Comparison of ENCODE assay signal across 7 cellular contexts in genomic region chr2:101244899-101245298, GRCh38. TPM values are rescaled to one million over a fixed set of nuclear protein-coding genes. Genes with fewer than 3 reads are reported as not detected.
DNase-seq lines count a peak whose midpoint lies in the region; ATAC-seq and TF ChIP-seq lines count a peak whose summit lies in the region.
"Not testable (repeated sequence)": the region's sequence is repeated elsewhere in the genome, so short reads cannot be mapped to it uniquely, and the experiment has no call there.

No MANE protein-coding gene starts in this region.

- peaks cover 26% of the 10 kb centered on the region for H3K36me3 Mint-ChIP-seq in Caco-2 (ENCODE audit: insufficient read depth, unreplicated experiment)

- not testable (repeated sequence) for H2AFZ ChIP-seq in trophoblast cell (ENCODE audit: insufficient read depth, low read length, poor library complexity)

- not testable (repeated sequence) for H3K23ac ChIP-seq in trophoblast cell (ENCODE audit: low read length)

- H3K18ac ChIP-seq in trophoblast cell (ENCODE audit: low read length) = not testable (repeated sequence)

- not testable (repeated sequence) for BruUV-seq in Caco-2 (replicated peaks; lab: Mats Ljungman, UMichigan)

- H3K4me1 ChIP-seq in Caco-2 (peaks cover 56% of the 10 kb centered on the region), stomach (peaks cover 12 to 31% (median 20%) of the 10 kb centered on the region in 4 donors)
- not testable (repeated sequence) for H3K4me1 ChIP-seq in trophoblast cell (ENCODE audit: control insufficient read depth in 1 of 2, insufficient read depth in 2 of 2, low read length in 2 of 2)

- DNase-seq in Caco-2 = peak; percentile 65 to 86
- peak; percentile 56 for DNase-seq in HT-29 (ENCODE audit: low spot score)
- not testable (repeated sequence) for DNase-seq in epithelial cell of prostate (ENCODE audit: low read depth, low spot score); left colon
- peak; percentile 59 to 68 for DNase-seq in trophoblast cell
- peak; percentile 32 for DNase-seq in stomach

- peak; percentile 71 for ATAC-seq in left colon

- not testable (repeated sequence) for H3K4ac ChIP-seq in trophoblast cell (ENCODE audit: low read depth, low read length)

- not testable (repeated sequence) for H3K79me2 ChIP-seq in trophoblast cell (ENCODE audit: control insufficient read depth, insufficient read depth, low read length, poor library complexity)

- TF ChIP-seq EP300 in stomach (IDR thresholded peaks at IDR 0.05) = not testable (repeated sequence)

- H2AK5ac ChIP-seq in trophoblast cell (ENCODE audit: low read length) = not testable (repeated sequence)

- H3K4me3 Mint-ChIP-seq in Caco-2 (ENCODE audit: unreplicated experiment) = peak overlapping the region; percentile 67

- H3K27ac ChIP-seq in VCaP (peak overlapping the region; percentile 98), epithelial cell of prostate (peak overlapping the region; percentile 52), stomach (peak overlapping the region; percentile 43 to 76 (median 64))
- H3K27ac ChIP-seq in trophoblast cell (ENCODE audit: low read depth, low read length) = not testable (repeated sequence)

- intact Hi-C loops in Caco-2 (cut with micrococcal nuclease; ENCODE audit: unreplicated experiment) = loop anchor here (1.0 kb wide), 1 partner anchor 7 kb away; the partner anchor contains the start of gene CNOT11
- intact Hi-C loops in left colon (cut with DNase I, micrococcal nuclease); stomach (cut with DNase I; ENCODE audit: low total_unique reads): not testable (repeated sequence)

- not testable (repeated sequence) for H2BK12ac ChIP-seq in trophoblast cell (ENCODE audit: low read length)

- H3K4me1 Mint-ChIP-seq in Caco-2 (ENCODE audit: low read depth, unreplicated experiment) = peaks cover 51% of the 10 kb centered on the region

- not testable (repeated sequence) for H3K9me3 ChIP-seq in Caco-2; trophoblast cell (ENCODE audit: insufficient read depth, low read depth, low read length); stomach

- H4K12ac ChIP-seq in trophoblast cell (ENCODE audit: low read depth, low read length) = not testable (repeated sequence)

- not testable (repeated sequence) for H3K4me2 ChIP-seq in trophoblast cell (ENCODE audit: low read length)

- H3K27me3 ChIP-seq in Caco-2 (replicated peaks; ENCODE audit: control insufficient read depth, insufficient read depth, low read length); trophoblast cell (ENCODE audit: insufficient read depth, low read length); stomach: not testable (repeated sequence)

- not testable (repeated sequence) for TF ChIP-seq POLR2A in stomach (IDR thresholded peaks at IDR 0.05)

- H3K36me3 ChIP-seq in Caco-2 (ENCODE audit: control insufficient read depth, insufficient read depth, low read length); trophoblast cell (ENCODE audit: control insufficient read depth in 1 of 2, insufficient read depth in 2 of 2, low read length in 2 of 2); stomach: not testable (repeated sequence)

- H3K27me3 Mint-ChIP-seq in Caco-2 (ENCODE audit: insufficient read depth, unreplicated experiment) = not testable (repeated sequence)

- H2BK5ac ChIP-seq in trophoblast cell (ENCODE audit: low read depth, low read length, poor library complexity) = not testable (repeated sequence)

- CTCF ChIA-PET in Caco-2 (lab: Charles Lee) = interaction anchor here (0.6 to 0.8 kb wide), 2 partner anchors 8 to 213 kb away, joined by 3 to 5 read pairs; partner anchors contain the start of gene CNOT11

- not testable (repeated sequence) for H3K14ac ChIP-seq in trophoblast cell (ENCODE audit: low read length)

- not testable (repeated sequence) for H3K4me3 ChIP-seq in Caco-2 (ENCODE audit: low read depth, low read length); trophoblast cell (ENCODE audit: low read depth, low read length); stomach

- not testable (repeated sequence) for H3K79me1 ChIP-seq in trophoblast cell (ENCODE audit: low read length)

- peaks cover 15% of the 10 kb centered on the region for H3K9me3 Mint-ChIP-seq in Caco-2 (ENCODE audit: unreplicated experiment)

- not testable (repeated sequence) for H4K8ac ChIP-seq in trophoblast cell (ENCODE audit: low read depth, low read length)

- peak overlapping the region; percentile 79 for H3K27ac Mint-ChIP-seq in Caco-2 (ENCODE audit: unreplicated experiment)

- H4K91ac ChIP-seq in trophoblast cell (ENCODE audit: low read depth, low read length) = not testable (repeated sequence)

- TF ChIP-seq CTCF in Caco-2 (IDR thresholded peaks at IDR 0.05; ENCODE audit: insufficient read depth in 1 of 2, low read depth in 1 of 2, low read length in 1 of 2, severe bottlenecking in 1 of 2, unreplicated experiment in 1 of 2); VCaP (conservative IDR thresholded peaks at IDR 0.05); stomach (IDR thresholded peaks at IDR 0.05): not testable (repeated sequence)

- POLR2A ChIA-PET in Caco-2 (lab: Charles Lee) = not testable (repeated sequence)

- H3K9ac ChIP-seq in trophoblast cell (ENCODE audit: low read length) = not testable (repeated sequence)

- no CpG with 5 or more reads among the region's 12 CpGs for WGBS in trophoblast cell (ENCODE audit: extremely low coverage, insufficient coverage, insufficient read length)
- 42 to 65% (median 43%) methylated on average over 12 of the region's 12 CpGs for whole genome bisulfite sequencing in stomach, 5 donors

- not testable (repeated sequence) for H2BK120ac ChIP-seq in trophoblast cell (ENCODE audit: insufficient read depth, low read length, poor library complexity)

RNA-seq across cellular contexts. Expression of gene CNOT11, which starts 7.8 kb away (rescaled TPM):
- total RNA-seq in Caco-2 (2022) (110 and 120 TPM in 2 replicates), left colon (10 to 100 TPM; 50.6 to 55.5 TPM), stomach (10 to 100 TPM in 4 of 5 donors, 1 to 10 TPM in 1; 9.3 to 71.4 (median 25.3) TPM)
- 64.9 and 68.6 TPM in 2 replicates for total RNA-seq in HT-29 (2014; rRNA removed; shearing (Covaris generic))
- polyA plus RNA-seq in trophoblast cell (2013) = 48.6 and 51.0 TPM in 2 replicates
- 10 to 100 TPM; 16.1 to 26.6 (median 21.3) TPM for polyA plus RNA-seq in stomach
